In genomic region chr14:98174031-98174430, GRCh38 we compare ENCODE assay signal across 24 cellular contexts.
DNase-seq lines count a peak whose midpoint lies in the region; ATAC-seq, FAIRE-seq and TF ChIP-seq lines count a peak whose summit lies in the region.
"Had no signal": no experiment of that assay in that cellular context is flagged by ENCODE, and none has a peak within 500 bp of the region (broad histone marks: within the 10 kb centered on the region; RNA-seq: fewer than 3 reads in every experiment).

No MANE protein-coding gene starts in this region.

- H3K4me2 ChIP-seq in OCI-LY3 (ENCODE audit: low read length), result no peak overlapping the region
- H3K4me2 ChIP-seq: PC-9 had no signal

- H3K9me3 Mint-ChIP-seq in activated naive CD4-positive, alpha-beta T cell treated with anti-CD3 and anti-CD28 coated beads, Interleukin-2, amount 50 U/mL, for 24 hours, result no peaks in the 10 kb centered on the region
- no peaks in the 10 kb centered on the region for H3K9me3 Mint-ChIP-seq in stimulated activated naive CD8-positive, alpha-beta T cell treated with anti-CD3 and anti-CD28 coated beads, Interleukin-15, Interleukin-2, amounts not matched to agents 100 ng/mL and 50 ng/mL, for 24 hours
- H3K9me3 Mint-ChIP-seq: mesothelial cell of epicardium, neural crest cell had no signal

- no peaks in the 10 kb centered on the region for H4K20me1 ChIP-seq in OCI-LY3 (ENCODE audit: insufficient read depth, low read length)

- peaks cover 85% of the 10 kb centered on the region for H3K4me1 ChIP-seq in OCI-LY3 (ENCODE audit: low read length)
- H3K4me1 ChIP-seq in kidney (ENCODE audit: control insufficient read depth in 1 of 2, insufficient read depth in 1 of 2, low read depth in 1 of 2, low read length in 2 of 2), result no peaks in the 10 kb centered on the region
- H3K4me1 ChIP-seq: gastroesophageal sphincter, psoas muscle had no signal

- peaks cover 98% of the 10 kb centered on the region for H3K4me1 Mint-ChIP-seq in activated naive CD4-positive, alpha-beta T cell treated with anti-CD3 and anti-CD28 coated beads, Interleukin-2, amount 50 U/mL, for 24 hours
- peaks cover 99% of the 10 kb centered on the region for H3K4me1 Mint-ChIP-seq in stimulated activated naive CD8-positive, alpha-beta T cell treated with anti-CD3 and anti-CD28 coated beads, Interleukin-15, Interleukin-2, amounts not matched to agents 100 ng/mL and 50 ng/mL, for 24 hours (ENCODE audit: low read depth)
- H3K4me1 Mint-ChIP-seq: mesothelial cell of epicardium had no signal

- peaks cover 2% of the 10 kb centered on the region for H3K36me3 Mint-ChIP-seq in activated naive CD4-positive, alpha-beta T cell treated with anti-CD3 and anti-CD28 coated beads, Interleukin-2, amount 50 U/mL, for 24 hours
- H3K36me3 Mint-ChIP-seq in stimulated activated naive CD8-positive, alpha-beta T cell treated with anti-CD3 and anti-CD28 coated beads, Interleukin-15, Interleukin-2, amounts not matched to agents 100 ng/mL and 50 ng/mL, for 24 hours (ENCODE audit: low read depth), result peaks cover under 1% of the 10 kb centered on the region
- H3K36me3 Mint-ChIP-seq: mesothelial cell of epicardium had no signal

- H3K27me3 Mint-ChIP-seq in activated naive CD4-positive, alpha-beta T cell treated with anti-CD3 and anti-CD28 coated beads, Interleukin-2, amount 50 U/mL, for 24 hours, result no peaks in the 10 kb centered on the region
- no peaks in the 10 kb centered on the region for H3K27me3 Mint-ChIP-seq in stimulated activated naive CD8-positive, alpha-beta T cell treated with anti-CD3 and anti-CD28 coated beads, Interleukin-15, Interleukin-2, amounts not matched to agents 100 ng/mL and 50 ng/mL, for 24 hours

- H3K4me3 ChIP-seq in OCI-LY3 (ENCODE audit: low read length) (no peak overlapping the region), kidney (ENCODE audit: low read length in 2 of 2) (no peak overlapping the region)
- H3K4me3 ChIP-seq: cardiac muscle cell, dorsolateral prefrontal cortex, gastroesophageal sphincter, PC-9, psoas muscle, thoracic aorta had no signal

- H3K4me3 Mint-ChIP-seq in activated naive CD4-positive, alpha-beta T cell treated with anti-CD3 and anti-CD28 coated beads, Interleukin-2, amount 50 U/mL, for 24 hours, result peak overlapping the region; percentile 77
- H3K4me3 Mint-ChIP-seq in stimulated activated naive CD8-positive, alpha-beta T cell treated with anti-CD3 and anti-CD28 coated beads, Interleukin-15, Interleukin-2, amounts not matched to agents 100 ng/mL and 50 ng/mL, for 24 hours, result peak overlapping the region; percentile 38
- H3K4me3 Mint-ChIP-seq: mesothelial cell of epicardium, neural crest cell had no signal

- FAIRE-seq in kidney (lab: Jason Lieb, UNC), result no peak
- FAIRE-seq: small intestine had no signal

- H3K27ac ChIP-seq in OCI-LY3 (ENCODE audit: low read length) (peak overlapping the region; percentile 96), kidney (ENCODE audit: low read depth in 2 of 2, low read length in 2 of 2) (no peak overlapping the region)
- H3K27ac ChIP-seq: cardiac muscle cell, dorsolateral prefrontal cortex, gastroesophageal sphincter, HL-60, PC-9, psoas muscle, thoracic aorta had no signal

- peaks cover 6% of the 10 kb centered on the region for H3K9me3 ChIP-seq in OCI-LY3 (ENCODE audit: insufficient read depth, low read length)
- no peaks in the 10 kb centered on the region for H3K9me3 ChIP-seq in kidney (ENCODE audit: control insufficient read depth in 1 of 2, low read length in 2 of 2)
- H3K9me3 ChIP-seq: psoas muscle, thoracic aorta had no signal

- no peaks in the 10 kb centered on the region for H3K79me2 ChIP-seq in OCI-LY3 (ENCODE audit: low read length)

- H3K27ac Mint-ChIP-seq in activated naive CD4-positive, alpha-beta T cell treated with anti-CD3 and anti-CD28 coated beads, Interleukin-2, amount 50 U/mL, for 24 hours, result peak overlapping the region; percentile 98
- H3K27ac Mint-ChIP-seq in stimulated activated naive CD8-positive, alpha-beta T cell treated with anti-CD3 and anti-CD28 coated beads, Interleukin-15, Interleukin-2, amounts not matched to agents 100 ng/mL and 50 ng/mL, for 24 hours, result peak overlapping the region; percentile 99
- H3K27ac Mint-ChIP-seq: mesothelial cell of epicardium had no signal

- intact Hi-C loops in kidney (cut with DNase I), result no loop called here

- no peak for ATAC-seq in GM18520 (IDR thresholded peaks at IDR 0.05; ENCODE audit: unreplicated experiment)
- ATAC-seq: gastroesophageal sphincter, left lobe of liver, psoas muscle had no signal

- peak; percentile 39 for DNase-seq in activated naive CD4-positive, alpha-beta T cell treated with Interleukin-2 at 50 U/mL for 16 hours
- DNase-seq in activated naive CD4-positive, alpha-beta T cell treated with anti-CD3 and anti-CD28 coated beads, Interleukin-2, amount 50 U/mL, for 16 hours, result no peak
- no peak for DNase-seq in kidney
- no peak for DNase-seq in effector CD8-positive, alpha-beta T cell (lab: John Stamatoyannopoulos, UW)
- DNase-seq: amygdala, dorsolateral prefrontal cortex, erythroblast, IMR-90, NCI-H187, NCI-H774, PC-9, psoas muscle had no signal

- TF ChIP-seq CTCF in OCI-LY3 (IDR thresholded peaks at IDR 0.05; ENCODE audit: low read depth, low read length), result no peak
- TF ChIP-seq CTCF in kidney (IDR thresholded peaks at IDR 0.05; ENCODE audit: borderline replicate concordance, extremely low read depth, insufficient read depth), result no peak

- peaks cover 9% of the 10 kb centered on the region for H3K36me3 ChIP-seq in OCI-LY3 (replicated peaks; ENCODE audit: low read depth, low read length)
- H3K36me3 ChIP-seq in kidney (ENCODE audit: control insufficient read depth in 1 of 2, insufficient read depth in 2 of 2, low read length in 2 of 2), result no peaks in the 10 kb centered on the region
- H3K36me3 ChIP-seq: cardiac muscle cell, gastroesophageal sphincter, thoracic aorta had no signal

- no peaks in the 10 kb centered on the region for H3K27me3 ChIP-seq in OCI-LY3 (ENCODE audit: low read depth, low read length)
- H3K27me3 ChIP-seq: cardiac muscle cell, gastroesophageal sphincter had no signal

- H2AFZ ChIP-seq in OCI-LY3 (ENCODE audit: low read depth, low read length), result no peak overlapping the region
- H2AFZ ChIP-seq: PC-9 had no signal

- H3K9ac ChIP-seq in OCI-LY3 (ENCODE audit: low read length) (no peak overlapping the region; the same call in 1 of the 2 replicates), kidney (ENCODE audit: low read length in 2 of 2) (no peak overlapping the region)
